ENCODE assay signal across 18 cellular contexts in genomic region chr2:144770616-144771230, GRCh38.
"Had no signal": no experiment of that assay in that cellular context is flagged by ENCODE, and none has a peak within 500 bp of the region (broad histone marks: within the 10 kb centered on the region; RNA-seq: fewer than 3 reads in every experiment).

No MANE protein-coding gene starts in this region.

- DNase-seq: activated CD4-positive, alpha-beta T cell treated with anti-CD3 and anti-CD28 coated beads, Interleukin-2, amount 10 ng/mL, durations not matched to agents 7 days and 5 days; activated CD8-positive, alpha-beta memory T cell treated with anti-CD3 and anti-CD28 coated beads, Interleukin-2, amount 50 U/mL, for 4 hours; activated CD8-positive, alpha-beta T cell treated with anti-CD3 and anti-CD28 coated beads, Interleukin-2, amount 10 ng/mL, durations not matched to agents 7 days and 5 days; activated naive CD4-positive, alpha-beta T cell treated with anti-CD3 and anti-CD28 coated beads, Interleukin-2, amount 10 ng/mL, durations not matched to agents 7 days and 5 days; activated naive CD8-positive, alpha-beta T cell treated with anti-CD3 and anti-CD28 coated beads, Interleukin-2, amount 50 U/mL, for 24 hours; activated T-cell treated with anti-CD3 and anti-CD28 coated beads, Interleukin-2, amount 50 U/mL, for 4 hours; aorta; effector memory CD4-positive, alpha-beta T cell; esophagus squamous epithelium; kidney; left ventricle myocardium inferior; mammary epithelial cell; ovary; stimulated activated CD4-positive, alpha-beta T cell treated with anti-CD3 and anti-CD28 coated beads, Interleukin-2, amount 100 ng/mL, for 24 hours; stimulated activated naive CD4-positive, alpha-beta T cell treated with Interleukin-2 at 50 U/mL for 16 hours; tibial artery had no signal

- H3K36me3 ChIP-seq: esophagus squamous epithelium, left ventricle myocardium inferior, ovary, tibial artery had no signal

- H3K9me3 ChIP-seq: esophagus squamous epithelium, left ventricle myocardium inferior, ovary, tibial artery had no signal

- H3K4me1 ChIP-seq: esophagus squamous epithelium, left ventricle myocardium inferior had no signal

- H3K27ac Mint-ChIP-seq: activated CD4-positive, alpha-beta T cell treated with anti-CD3 and anti-CD28 coated beads, Interleukin-2, amount 10 ng/mL, durations not matched to agents 7 days and 5 days; activated CD8-positive, alpha-beta T cell treated with anti-CD3 and anti-CD28 coated beads, Interleukin-2, amount 10 ng/mL, durations not matched to agents 7 days and 5 days; activated naive CD4-positive, alpha-beta T cell treated with anti-CD3 and anti-CD28 coated beads, Interleukin-2, amount 10 ng/mL, durations not matched to agents 7 days and 5 days; activated naive CD8-positive, alpha-beta T cell treated with anti-CD3 and anti-CD28 coated beads, Interleukin-2, amount 50 U/mL, for 24 hours; T-helper 1 cell treated with Interleukin-12 subunit alpha and Interleukin-12 subunit beta and Interleukin-4 antibody, amounts not matched to agents 30 μg/mL and 1 μg/mL, for 36 hours had no signal

- H3K27ac ChIP-seq: esophagus squamous epithelium, left ventricle myocardium inferior, ovary, tibial artery had no signal

- H3K36me3 Mint-ChIP-seq: activated naive CD4-positive, alpha-beta T cell treated with anti-CD3 and anti-CD28 coated beads, Interleukin-2, amount 10 ng/mL, durations not matched to agents 7 days and 5 days had no signal

- ATAC-seq: activated CD4-positive, CD25-positive, alpha-beta regulatory T cell treated with anti-CD3 and anti-CD28 coated beads, Interleukin-2, amount 50 U/mL, for 24 hours; activated CD8-positive, alpha-beta T cell treated with anti-CD3 and anti-CD28 coated beads, Interleukin-2, amount 10 ng/mL, durations not matched to agents 7 days and 5 days; activated naive CD8-positive, alpha-beta T cell treated with anti-CD3 and anti-CD28 coated beads, Interleukin-2, amount 50 U/mL, for 24 hours; activated T-cell treated with anti-CD3 and anti-CD28 coated beads, Interleukin-2, amount 50 U/mL, for 4 hours had no signal

- H3K4me3 ChIP-seq: esophagus squamous epithelium, left ventricle myocardium inferior, ovary, tibial artery had no signal

- H3K4me1 Mint-ChIP-seq: activated CD4-positive, alpha-beta T cell treated with anti-CD3 and anti-CD28 coated beads, Interleukin-2, amount 10 ng/mL, durations not matched to agents 7 days and 5 days; activated naive CD4-positive, alpha-beta T cell treated with anti-CD3 and anti-CD28 coated beads, Interleukin-2, amount 10 ng/mL, durations not matched to agents 7 days and 5 days; activated naive CD8-positive, alpha-beta T cell treated with anti-CD3 and anti-CD28 coated beads, Interleukin-2, amount 50 U/mL, for 24 hours had no signal

- H3K27me3 ChIP-seq: esophagus squamous epithelium, ovary, tibial artery had no signal

- H3K4me3 Mint-ChIP-seq: activated CD4-positive, alpha-beta T cell treated with anti-CD3 and anti-CD28 coated beads, Interleukin-2, amount 10 ng/mL, durations not matched to agents 7 days and 5 days; activated CD8-positive, alpha-beta T cell treated with anti-CD3 and anti-CD28 coated beads, Interleukin-2, amount 10 ng/mL, durations not matched to agents 7 days and 5 days; activated naive CD4-positive, alpha-beta T cell treated with anti-CD3 and anti-CD28 coated beads, Interleukin-2, amount 10 ng/mL, durations not matched to agents 7 days and 5 days; activated naive CD8-positive, alpha-beta T cell treated with anti-CD3 and anti-CD28 coated beads, Interleukin-2, amount 50 U/mL, for 24 hours; activated T-cell treated with anti-CD3 and anti-CD28 coated beads, Interleukin-2, amount 50 U/mL, for 4 hours; T-helper 1 cell treated with Interleukin-12 subunit alpha and Interleukin-12 subunit beta and Interleukin-4 antibody, amounts not matched to agents 30 μg/mL and 1 μg/mL, for 36 hours had no signal

- H3K9me3 Mint-ChIP-seq: activated CD4-positive, alpha-beta T cell treated with anti-CD3 and anti-CD28 coated beads, Interleukin-2, amount 10 ng/mL, durations not matched to agents 7 days and 5 days; activated naive CD4-positive, alpha-beta T cell treated with anti-CD3 and anti-CD28 coated beads, Interleukin-2, amount 10 ng/mL, durations not matched to agents 7 days and 5 days; activated naive CD8-positive, alpha-beta T cell treated with anti-CD3 and anti-CD28 coated beads, Interleukin-2, amount 50 U/mL, for 24 hours; activated T-cell treated with anti-CD3 and anti-CD28 coated beads, Interleukin-2, amount 50 U/mL, for 4 hours; T-helper 1 cell treated with Interleukin-12 subunit alpha and Interleukin-12 subunit beta and Interleukin-4 antibody, amounts not matched to agents 30 μg/mL and 1 μg/mL, for 36 hours had no signal
